In genomic region chr11:45303316-45303715, GRCh38 we compare ENCODE assay signal across 19 cellular contexts. TPM values are rescaled to one million over a fixed set of nuclear protein-coding genes. Genes with fewer than 3 reads are reported as not detected.
A peak's percentile ranks its signal among the peaks of the same experiment; 100 is the strongest.
DNase-seq lines count a peak whose midpoint lies in the region; ATAC-seq and TF ChIP-seq lines count a peak whose summit lies in the region.
"Had no signal": no experiment of that assay in that cellular context is flagged by ENCODE, and none has a peak within 500 bp of the region (broad histone marks: within the 10 kb centered on the region; RNA-seq: fewer than 3 reads in every experiment).

No MANE protein-coding gene starts in this region.

- no peaks in the 10 kb centered on the region for H3K4me1 ChIP-seq in right atrium auricular region
- H3K4me1 ChIP-seq: Caco-2 had no signal

- no peaks in the 10 kb centered on the region for H3K27me3 ChIP-seq in right atrium auricular region
- H3K27me3 ChIP-seq: BLaER1 treated with 17β-estradiol and CSF1 and Interleukin-3, amounts not matched to agents 10 nM and 100 nM had no signal

- H3K27me3 Mint-ChIP-seq in osteocyte (ENCODE audit: unreplicated experiment): peaks cover 72% of the 10 kb centered on the region

- no peaks in the 10 kb centered on the region for H3K4me1 Mint-ChIP-seq in osteocyte (ENCODE audit: unreplicated experiment)

- H3K36me3 ChIP-seq in right atrium auricular region: no peaks in the 10 kb centered on the region
- H3K36me3 ChIP-seq: BLaER1 treated with 17β-estradiol and CSF1 and Interleukin-3, amounts not matched to agents 10 nM and 100 nM had no signal

- DNase-seq in activated CD8-positive, alpha-beta memory T cell treated with anti-CD3 and anti-CD28 coated beads for 24 hours: peak; percentile 21
- DNase-seq in activated CD8-positive, alpha-beta memory T cell treated with anti-CD3 and anti-CD28 coated beads, Interleukin-2, amount 50 U/mL, for 48 hours: no peak
- DNase-seq in right atrium auricular region (ENCODE audit: low spot score) (peak; percentile 34), Right ventricle myocardium inferior (ENCODE audit: missing footprints) (no peak), osteocyte (ENCODE audit: extremely low spot score, unreplicated experiment) (peak; percentile 21), GM19238 (ENCODE audit: insufficient read length, low spot score) (no peak), coronary artery (ENCODE audit: low spot score) (no peak)
- DNase-seq: AML-193; Caco-2; Calu3; CD4-positive, alpha-beta T cell; CD8-positive, alpha-beta T cell; DMS79 treated with DMSO at 0.1 percent for 48 hours; GF-D8 had no signal

- H3K9me3 ChIP-seq in right atrium auricular region: no peaks in the 10 kb centered on the region
- H3K9me3 ChIP-seq: A549; BLaER1 treated with 17β-estradiol and CSF1 and Interleukin-3, amounts not matched to agents 10 nM and 100 nM; Caco-2 had no signal

- H3K4me3 ChIP-seq in right atrium auricular region (no peak overlapping the region), coronary artery (no peak overlapping the region)
- H3K4me3 ChIP-seq: A549; BLaER1 treated with 17β-estradiol and CSF1 and Interleukin-3, amounts not matched to agents 10 nM and 100 nM had no signal

- no peak overlapping the region for H3K4me3 Mint-ChIP-seq in osteocyte (ENCODE audit: unreplicated experiment)
- H3K4me3 Mint-ChIP-seq: B cell; CD4-positive, alpha-beta T cell; CD8-positive, alpha-beta T cell had no signal

- no peak overlapping the region for H3K27ac ChIP-seq in right atrium auricular region
- no peak overlapping the region for H3K27ac ChIP-seq in coronary artery
- H3K27ac ChIP-seq: 22Rv1; A549; BLaER1 treated with 17β-estradiol and CSF1 and Interleukin-3, amounts not matched to agents 10 nM and 100 nM; C4-2B had no signal

- intact Hi-C loops in Right ventricle myocardium inferior (cut with DNase I): no loop called here

- H3K27ac Mint-ChIP-seq in osteocyte (ENCODE audit: unreplicated experiment): no peak overlapping the region
- H3K27ac Mint-ChIP-seq: B cell; CD4-positive, alpha-beta T cell; CD8-positive, alpha-beta T cell had no signal

- TF ChIP-seq CTCF in right atrium auricular region (IDR thresholded peaks at IDR 0.05) (no peak), osteocyte (IDR thresholded peaks at IDR 0.05) (no peak), coronary artery (IDR thresholded peaks at IDR 0.05) (no peak)

- no peaks in the 10 kb centered on the region for H3K36me3 Mint-ChIP-seq in osteocyte (ENCODE audit: unreplicated experiment)
- H3K36me3 Mint-ChIP-seq: CD8-positive, alpha-beta T cell had no signal

- peaks cover 4% of the 10 kb centered on the region for H3K9me3 Mint-ChIP-seq in osteocyte (ENCODE audit: unreplicated experiment)
- H3K9me3 Mint-ChIP-seq: CD4-positive, alpha-beta T cell; CD8-positive, alpha-beta T cell had no signal

- ATAC-seq in Right ventricle myocardium inferior: no peak
- ATAC-seq: A549; CD8-positive, alpha-beta T cell had no signal

RNA-seq across cellular contexts. Expression of gene SYT13, which starts 17.2 kb away (rescaled TPM):
- total RNA-seq in right atrium auricular region: 10 to 100 TPM in 1 of 2 donors, 1 to 10 TPM in 1; 9.9 to 11.4 TPM
- total RNA-seq in Right ventricle myocardium inferior: 7.0 TPM
- total RNA-seq in osteocyte: 0.13 TPM in 1 of 2 replicates, not detected in the other
- total RNA-seq: B cell; CD4-positive, alpha-beta T cell; CD8-positive, alpha-beta T cell had no signal

Comparison
In these comparisons a context has a peak if more than half of its experiments do, and no peak if none do; other contexts are left out.
1. DNase-seq: peak in activated CD8-positive, alpha-beta memory T cell treated with anti-CD3 and anti-CD28 coated beads for 24 hours (single experiment), right atrium auricular region (single experiment) and osteocyte (single experiment); none in activated CD8-positive, alpha-beta memory T cell treated with anti-CD3 and anti-CD28 coated beads, Interleukin-2, amount 50 U/mL, for 48 hours (single experiment), Right ventricle myocardium inferior (single experiment), GM19238 (single experiment) and coronary artery (single experiment).